ENCODE assay signal across 10 cellular contexts in genomic region chr2:69933839-69934613, GRCh38. TPM values are rescaled to one million over a fixed set of nuclear protein-coding genes. Genes with fewer than 3 reads are reported as not detected.
DNase-seq lines count a peak whose midpoint lies in the region; ATAC-seq and TF ChIP-seq lines count a peak whose summit lies in the region.
"Had no signal": no experiment of that assay in that cellular context is flagged by ENCODE, and none has a peak within 500 bp of the region (broad histone marks: within the 10 kb centered on the region; RNA-seq: fewer than 3 reads in every experiment).

No MANE protein-coding gene starts in this region.

- intact Hi-C loops in CD4-positive, alpha-beta memory T cell (cut with micrococcal nuclease), result no loop called here
- intact Hi-C loops in colonic mucosa (cut with DNase I), result no loop called here
- intact Hi-C loops in naive thymus-derived CD4-positive, alpha-beta T cell (cut with micrococcal nuclease), result no loop called here

- no peaks in the 10 kb centered on the region for H3K27me3 ChIP-seq in CD4-positive, alpha-beta memory T cell (ENCODE audit: insufficient read depth, low read length)
- H3K27me3 ChIP-seq in colonic mucosa, result no peaks in the 10 kb centered on the region
- H3K27me3 ChIP-seq in naive thymus-derived CD4-positive, alpha-beta T cell (ENCODE audit: control insufficient read depth in 2 of 2, insufficient read depth in 2 of 2, low read length in 2 of 2), result no peaks in the 10 kb centered on the region
- H3K27me3 ChIP-seq: ovary had no signal

- H3K27me3 Mint-ChIP-seq in CD4-positive, alpha-beta memory T cell, result no peaks in the 10 kb centered on the region
- no peaks in the 10 kb centered on the region for H3K27me3 Mint-ChIP-seq in naive thymus-derived CD4-positive, alpha-beta T cell

- peaks cover 15% of the 10 kb centered on the region for H3K4me1 ChIP-seq in CD4-positive, alpha-beta memory T cell (ENCODE audit: insufficient read depth, low read length)
- peaks cover 3% of the 10 kb centered on the region for H3K4me1 ChIP-seq in colonic mucosa
- peaks cover 0 to 9% of the 10 kb centered on the region in 2 donors for H3K4me1 ChIP-seq in naive thymus-derived CD4-positive, alpha-beta T cell (ENCODE audit: control insufficient read depth in 2 of 2, insufficient read depth in 2 of 2, low read length in 2 of 2)

- H3K36me3 Mint-ChIP-seq in CD4-positive, alpha-beta memory T cell, result peaks cover 40 to 65% of the 10 kb centered on the region in 2 donors
- peaks cover 28 to 62% (median 35%) of the 10 kb centered on the region in 5 donors for H3K36me3 Mint-ChIP-seq in naive thymus-derived CD4-positive, alpha-beta T cell

- H3K9me3 ChIP-seq in CD4-positive, alpha-beta memory T cell (ENCODE audit: control insufficient read depth in 1 of 2, low read length in 2 of 2), result no peaks in the 10 kb centered on the region
- no peaks in the 10 kb centered on the region for H3K9me3 ChIP-seq in colonic mucosa
- H3K9me3 ChIP-seq in naive thymus-derived CD4-positive, alpha-beta T cell (ENCODE audit: control insufficient read depth in 2 of 3, low read length in 3 of 3), result no peaks in the 10 kb centered on the region
- H3K9me3 ChIP-seq: ovary had no signal

- ATAC-seq in naive thymus-derived CD4-positive, alpha-beta T cell, result peak; percentile 75
- ATAC-seq in GM18861 (IDR thresholded peaks at IDR 0.05; ENCODE audit: unreplicated experiment) (no peak), GM21360 (IDR thresholded peaks at IDR 0.05; ENCODE audit: unreplicated experiment) (no peak)
- ATAC-seq: HCT116 had no signal

- no peak overlapping the region for H3K4me3 ChIP-seq in CD4-positive, alpha-beta memory T cell (ENCODE audit: low read length in 2 of 2)
- no peak overlapping the region for H3K4me3 ChIP-seq in colonic mucosa
- H3K4me3 ChIP-seq in naive thymus-derived CD4-positive, alpha-beta T cell (ENCODE audit: low read length), result no peak overlapping the region
- H3K4me3 ChIP-seq: ovary had no signal

- peak overlapping the region in 6 of 7 donors; percentile 5 to 56 (median 24) for H3K27ac Mint-ChIP-seq in CD4-positive, alpha-beta memory T cell
- peak overlapping the region in 6 of 9 donors; percentile 3 to 71 (median 59) for H3K27ac Mint-ChIP-seq in naive thymus-derived CD4-positive, alpha-beta T cell

- peaks cover 32% of the 10 kb centered on the region for H3K36me3 ChIP-seq in CD4-positive, alpha-beta memory T cell (ENCODE audit: insufficient read depth, low read length)
- H3K36me3 ChIP-seq in colonic mucosa, result peaks cover 19% of the 10 kb centered on the region
- peaks cover 0 to 52% (median 29%) of the 10 kb centered on the region in 3 experiments for H3K36me3 ChIP-seq in naive thymus-derived CD4-positive, alpha-beta T cell (ENCODE audit: control insufficient read depth in 2 of 3, insufficient read depth in 3 of 3, low read length in 3 of 3)
- H3K36me3 ChIP-seq: ovary had no signal

- no peak overlapping the region for H3K27ac ChIP-seq in CD4-positive, alpha-beta memory T cell (ENCODE audit: low read depth, low read length)
- peak overlapping the region; percentile 22 for H3K27ac ChIP-seq in colonic mucosa
- no peak overlapping the region for H3K27ac ChIP-seq in naive thymus-derived CD4-positive, alpha-beta T cell (ENCODE audit: low read depth, low read length)
- H3K27ac ChIP-seq: ovary had no signal

- no peak for DNase-seq in CD4-positive, alpha-beta memory T cell
- DNase-seq in MV-4-11 (lab: John Stamatoyannopoulos, UW) (peak; percentile 74), colonic mucosa (no peak), NCI-H446 (lab: John Stamatoyannopoulos, UW) (no peak), NCI-H2081 treated with DMSO at 0.1 percent for 48 hours (lab: John Stamatoyannopoulos, UW) (no peak)
- DNase-seq in naive thymus-derived CD4-positive, alpha-beta T cell, result no peak
- DNase-seq: ovary had no signal

- CTCF ChIA-PET in CD4-positive, alpha-beta memory T cell (lab: Charles Lee; ENCODE audit: partially characterized antibody), result interaction anchor here (1.1 kb wide), 1 partner anchor 20 kb away, joined by 3 read pairs; no protein-coding TSS in a partner anchor
- CTCF ChIA-PET in naive thymus-derived CD4-positive, alpha-beta T cell (lab: Charles Lee), result interaction anchor here (0.8 kb wide), 2 partner anchors 130 to 137 kb away, joined by 3 read pairs; no protein-coding TSS in a partner anchor

- peaks cover 24 to 39% (median 27%) of the 10 kb centered on the region in 4 donors for H3K4me1 Mint-ChIP-seq in CD4-positive, alpha-beta memory T cell
- H3K4me1 Mint-ChIP-seq in naive thymus-derived CD4-positive, alpha-beta T cell, result peaks cover 22 to 43% (median 41%) of the 10 kb centered on the region in 7 donors

- H3K4me3 Mint-ChIP-seq in CD4-positive, alpha-beta memory T cell, result no peak overlapping the region
- H3K4me3 Mint-ChIP-seq in naive thymus-derived CD4-positive, alpha-beta T cell, result no peak overlapping the region

- H3K9ac ChIP-seq in colonic mucosa (ENCODE audit: low read depth in 2 of 2, low read length in 2 of 2), result peak overlapping the region in 1 of 2 donors; percentile 2

- no peaks in the 10 kb centered on the region for H3K9me3 Mint-ChIP-seq in CD4-positive, alpha-beta memory T cell
- no peaks in the 10 kb centered on the region for H3K9me3 Mint-ChIP-seq in naive thymus-derived CD4-positive, alpha-beta T cell

- no peak for TF ChIP-seq CTCF in colonic mucosa (IDR thresholded peaks at IDR 0.05)

- POLR2A ChIA-PET in CD4-positive, alpha-beta memory T cell (lab: Charles Lee; ENCODE audit: partially characterized antibody), result interaction anchor here (0.9 to 1.9 kb wide), 4 partner anchors 12 to 191 kb away, joined by 3 to 6 read pairs (median 4); partner anchors contain the start of gene MXD1
- POLR2A ChIA-PET in naive thymus-derived CD4-positive, alpha-beta T cell (lab: Charles Lee), result interaction anchor here (0.9 to 2.0 kb wide), 5 partner anchors 9 to 153 kb away, joined by 3 to 4 read pairs (median 3); partner anchors contain the start of gene PCBP1

RNA-seq across cellular contexts. Expression of gene MXD1, which starts 19.1 kb away (rescaled TPM):
- 10 to 100 TPM; 12.5 to 17.2 TPM for total RNA-seq in CD4-positive, alpha-beta memory T cell
- 10 to 100 TPM in 1 of 2 donors, 1 to 10 TPM in 1; 4.7 to 12.3 TPM for polyA plus RNA-seq in CD4-positive, alpha-beta memory T cell
- 100 to 1,000 TPM in 1 of 2 donors, 10 to 100 TPM in 1; 57.8 to 200 TPM for total RNA-seq in colonic mucosa
- 100 to 1,000 TPM in 1 of 5 experiments, 10 to 100 TPM in 4; 15.1 to 112 (median 22.9) TPM for total RNA-seq in naive thymus-derived CD4-positive, alpha-beta T cell
- polyA plus RNA-seq in naive thymus-derived CD4-positive, alpha-beta T cell, result 10 to 100 TPM in 1 of 2 donors, 1 to 10 TPM in 1; 7.0 to 10.6 TPM

RNA-seq across cellular contexts. Expression of gene ASPRV1, which starts 27.4 kb away (rescaled TPM):
- 1 to 10 TPM; 2.0 to 2.3 TPM for total RNA-seq in CD4-positive, alpha-beta memory T cell
- polyA plus RNA-seq in CD4-positive, alpha-beta memory T cell, result 1 to 10 TPM; 1.1 TPM
- total RNA-seq in colonic mucosa, result under 1 TPM; 0.40 to 0.82 TPM
- total RNA-seq in naive thymus-derived CD4-positive, alpha-beta T cell, result 1 to 10 TPM; 1.7 to 2.9 (median 2.3) TPM
- polyA plus RNA-seq in naive thymus-derived CD4-positive, alpha-beta T cell, result 1 to 10 TPM in 1 of 2 donors, under 1 TPM in 1; 0.91 to 1.2 TPM

RNA-seq across cellular contexts. Expression of gene SNRNP27, which starts 40.3 kb away (rescaled TPM):
- 10 to 100 TPM; 44.6 to 48.5 TPM for total RNA-seq in CD4-positive, alpha-beta memory T cell
- polyA plus RNA-seq in CD4-positive, alpha-beta memory T cell, result 10 to 100 TPM; 62.6 to 66.0 TPM
- 10 to 100 TPM; 30.8 to 34.8 TPM for total RNA-seq in colonic mucosa
- 10 to 100 TPM; 32.5 to 56.0 (median 51.5) TPM for total RNA-seq in naive thymus-derived CD4-positive, alpha-beta T cell
- polyA plus RNA-seq in naive thymus-derived CD4-positive, alpha-beta T cell, result 10 to 100 TPM; 56.2 to 58.4 TPM
